10 cellular contexts compared by ENCODE assay signal in the genomic region with DNA sequence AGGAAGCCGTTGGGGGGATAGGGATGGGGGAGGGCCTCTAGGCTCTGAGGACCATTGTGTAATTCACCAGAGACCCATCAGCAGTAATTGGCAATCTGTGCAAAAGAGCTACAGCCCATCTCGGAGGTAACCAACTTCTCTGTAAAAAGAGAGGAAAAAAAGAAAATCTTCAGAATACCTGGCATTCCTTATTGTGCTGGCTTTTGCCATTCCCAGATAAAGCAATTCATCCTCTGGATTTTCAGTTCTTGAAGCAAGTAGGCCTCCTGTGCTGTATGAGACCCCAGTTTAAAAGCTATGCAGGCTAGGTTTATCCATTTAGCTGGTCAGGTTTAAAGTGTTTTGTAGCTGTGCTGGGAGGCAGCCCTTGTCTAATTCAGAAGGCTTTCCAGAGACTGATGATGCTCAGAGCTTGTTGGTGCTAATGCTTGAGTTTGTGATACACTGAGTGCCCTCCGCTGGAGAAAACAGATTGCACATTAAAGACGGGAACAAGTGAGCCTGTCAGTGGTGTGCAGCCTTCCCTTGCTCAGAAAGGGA. TPM values are rescaled to one million over a fixed set of nuclear protein-coding genes. Genes with fewer than 3 reads are reported as not detected.
DNase-seq lines count a peak whose midpoint lies in the region; ATAC-seq and TF ChIP-seq lines count a peak whose summit lies in the region.
"Had no signal": no experiment of that assay in that cellular context is flagged by ENCODE, and none has a peak within 500 bp of the region (broad histone marks: within the 10 kb centered on the region; RNA-seq: fewer than 3 reads in every experiment).

A gene (minus strand): TSS at position 446 of the 540 bp plus-strand sequence.

- DNase-seq in Kasumi-1 (lab: John Stamatoyannopoulos, UW), result peak; percentile 23 to 40
- peak in 1 of 2 donors; percentile 88 for DNase-seq in cardiac muscle cell (ENCODE audit: low read depth in 1 of 2, low spot score in 1 of 2)
- DNase-seq in renal cortical epithelial cell (ENCODE audit: low read depth), result peak; percentile 11
- DNase-seq in COR-L47 (lab: John Stamatoyannopoulos, UW), result no peak
- DNase-seq in MV-4-11 (lab: John Stamatoyannopoulos, UW), result no peak
- no peak for DNase-seq in NCI-H2171 (lab: John Stamatoyannopoulos, UW)
- DNase-seq: PC-9 had no signal

- no peak for ATAC-seq in GM21737 (IDR thresholded peaks at IDR 0.05; ENCODE audit: unreplicated experiment)

- peaks cover 12% of the 10 kb centered on the region for H3K4me1 ChIP-seq in cardiac muscle cell (ENCODE audit: low read depth)
- H3K4me1 ChIP-seq: gastrocnemius medialis had no signal

- no peaks in the 10 kb centered on the region for H3K27me3 ChIP-seq in cardiac muscle cell
- H3K27me3 ChIP-seq: gastrocnemius medialis had no signal

- no peaks in the 10 kb centered on the region for H3K9me3 ChIP-seq in cardiac muscle cell (ENCODE audit: low read depth)
- H3K9me3 ChIP-seq: gastrocnemius medialis had no signal

- TF ChIP-seq CTCF in cardiac muscle cell (IDR thresholded peaks at IDR 0.05; ENCODE audit: low read depth, low read length), result no peak

- H3K27ac ChIP-seq in cardiac muscle cell, result peak within 1 kb of the TSS; percentile 64
- H3K27ac ChIP-seq: PC-9 had no signal

- H3K4me3 ChIP-seq in cardiac muscle cell, result peak within 1 kb of the TSS; percentile 39
- H3K4me3 ChIP-seq: PC-9 had no signal

- H3K36me3 ChIP-seq in cardiac muscle cell, result no peaks in the 10 kb centered on the region
- H3K36me3 ChIP-seq: gastrocnemius medialis had no signal

TF ChIP-seq in PFSK-1, 5 proteins besides CTCF, POLR2A, EP300 and RAD21:
- TF ChIP-seq SIN3A (IDR thresholded peaks at IDR 0.05; ENCODE audit: borderline replicate concordance, insufficient read depth, low read length) (no peak), TAF1 (IDR thresholded peaks at IDR 0.05; ENCODE audit: borderline replicate concordance, insufficient read depth, low read length) (0 out of 2 replicates have a peak, but pooled peaks have one; percentile 45), POLR2AphosphoS5 (IDR thresholded peaks at IDR 0.05; ENCODE audit: low read depth, low read length) (peak; percentile 63; the same call in 1 of the 2 replicates), FOXP2 (optimal IDR thresholded peaks at IDR 0.05; ENCODE audit: borderline replicate concordance, extremely low read depth, extremely low read length, insufficient read depth) (no peak)
- TF ChIP-seq, protein P1, sequence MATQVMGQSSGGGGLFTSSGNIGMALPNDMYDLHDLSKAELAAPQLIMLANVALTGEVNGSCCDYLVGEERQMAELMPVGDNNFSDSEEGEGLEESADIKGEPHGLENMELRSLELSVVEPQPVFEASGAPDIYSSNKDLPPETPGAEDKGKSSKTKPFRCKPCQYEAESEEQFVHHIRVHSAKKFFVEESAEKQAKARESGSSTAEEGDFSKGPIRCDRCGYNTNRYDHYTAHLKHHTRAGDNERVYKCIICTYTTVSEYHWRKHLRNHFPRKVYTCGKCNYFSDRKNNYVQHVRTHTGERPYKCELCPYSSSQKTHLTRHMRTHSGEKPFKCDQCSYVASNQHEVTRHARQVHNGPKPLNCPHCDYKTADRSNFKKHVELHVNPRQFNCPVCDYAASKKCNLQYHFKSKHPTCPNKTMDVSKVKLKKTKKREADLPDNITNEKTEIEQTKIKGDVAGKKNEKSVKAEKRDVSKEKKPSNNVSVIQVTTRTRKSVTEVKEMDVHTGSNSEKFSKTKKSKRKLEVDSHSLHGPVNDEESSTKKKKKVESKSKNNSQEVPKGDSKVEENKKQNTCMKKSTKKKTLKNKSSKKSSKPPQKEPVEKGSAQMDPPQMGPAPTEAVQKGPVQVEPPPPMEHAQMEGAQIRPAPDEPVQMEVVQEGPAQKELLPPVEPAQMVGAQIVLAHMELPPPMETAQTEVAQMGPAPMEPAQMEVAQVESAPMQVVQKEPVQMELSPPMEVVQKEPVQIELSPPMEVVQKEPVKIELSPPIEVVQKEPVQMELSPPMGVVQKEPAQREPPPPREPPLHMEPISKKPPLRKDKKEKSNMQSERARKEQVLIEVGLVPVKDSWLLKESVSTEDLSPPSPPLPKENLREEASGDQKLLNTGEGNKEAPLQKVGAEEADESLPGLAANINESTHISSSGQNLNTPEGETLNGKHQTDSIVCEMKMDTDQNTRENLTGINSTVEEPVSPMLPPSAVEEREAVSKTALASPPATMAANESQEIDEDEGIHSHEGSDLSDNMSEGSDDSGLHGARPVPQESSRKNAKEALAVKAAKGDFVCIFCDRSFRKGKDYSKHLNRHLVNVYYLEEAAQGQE (IDR thresholded peaks at IDR 0.05; ENCODE audit: insufficient read depth in 1 of 2, low read depth in 2 of 2, low read length in 2 of 2), result no peak
TF ChIP-seq in PFSK-1: peak in this region for 2.

RNA-seq across cellular contexts. Expression of the gene that starts here (rescaled TPM):
- polyA plus RNA-seq in PFSK-1 (2012; ENCODE audit: insufficient read length, low read depth), result 11.2 TPM
- 12.6 and 15.4 TPM in 2 replicates for total RNA-seq in cardiac muscle cell
- 8.5 TPM in 2 replicates for polyA plus RNA-seq in cardiac muscle cell
- total RNA-seq in renal cortical epithelial cell, result 0.10 TPM in 1 of 2 replicates, not detected in the other

Comparison
In these comparisons a context has a peak if more than half of its experiments do, and no peak if none do; other contexts are left out.
1. RNA of the gene that starts here (total RNA-seq): 12.6 to 15.4 TPM in cardiac muscle cell; 0.10 TPM in renal cortical epithelial cell; every median in the first group is over 10 times any median in the second.
2. Peak in DNase-seq in renal cortical epithelial cell; RNA of the gene not detected or under 1 TPM.
3. DNase-seq: peak in Kasumi-1 (2 of 2); none in COR-L47 (single experiment), MV-4-11 (single experiment) and NCI-H2171 (single experiment).